Comparison of ENCODE assay signal across 1 cellular context in genomic region chr6:35491558-35492541, GRCh38.
TF ChIP-seq lines count a peak whose summit lies in the region.

No MANE protein-coding gene starts in this region.

TF ChIP-seq in K562, 482 proteins besides CTCF, POLR2A, EP300 and RAD21 (continued from another document and continues in another):
- TF ChIP-seq THAP12 (CRISPR knock-in tag; IDR thresholded peaks at IDR 0.05) (no peak), ZNF655 (CRISPR knock-in tag; IDR thresholded peaks at IDR 0.05) (no peak), ZNF740 (CRISPR knock-in tag; IDR thresholded peaks at IDR 0.05) (0 out of 2 replicates have a peak, but pooled peaks have one; percentile 36), ZNF740 (tag; IDR thresholded peaks at IDR 0.05) (no peak), ZNF764 (CRISPR knock-in tag; IDR thresholded peaks at IDR 0.05; ENCODE audit: low read depth) (no peak), NUFIP1 (IDR thresholded peaks at IDR 0.05; ENCODE audit: partially characterized antibody) (no peak), ZFP1 (CRISPR knock-in tag; IDR thresholded peaks at IDR 0.05) (no peak), SMARCA4 (IDR thresholded peaks at IDR 0.05) (no peak), ZFP36 (IDR thresholded peaks at IDR 0.05; ENCODE audit: low read depth, low read length, partially characterized antibody) (no peak), ELK3 (CRISPR knock-in tag; IDR thresholded peaks at IDR 0.05) (no peak), HNRNPK (IDR thresholded peaks at IDR 0.05; ENCODE audit: low read depth, low read length, poor library complexity, severe bottlenecking) (no peak), TRIM24 (IDR thresholded peaks at IDR 0.05) (no peak), NFRKB (IDR thresholded peaks at IDR 0.05; ENCODE audit: low read depth) (no peak), HMGN3 (IDR thresholded peaks at IDR 0.05; ENCODE audit: borderline replicate concordance, extremely low read depth, insufficient read length, low read depth, low read length) (peak; percentile 24), ZEB2 (IDR thresholded peaks at IDR 0.05) (no peak), PCBP1 (IDR thresholded peaks at IDR 0.05; ENCODE audit: low read depth, low read length, poor library complexity, severe bottlenecking) (no peak), SRF (CRISPR knock-in tag; IDR thresholded peaks at IDR 0.05) (no peak), HDAC6 (IDR thresholded peaks at IDR 0.05; ENCODE audit: low read depth, low read length) (no peak), ZNF384 (IDR thresholded peaks at IDR 0.05; ENCODE audit: low read depth, low read length) (no peak), DNMT1 (IDR thresholded peaks at IDR 0.05) (no peak), GATAD2B (IDR thresholded peaks at IDR 0.05; ENCODE audit: borderline replicate concordance) (no peak), ZBTB7A (IDR thresholded peaks at IDR 0.05; ENCODE audit: borderline replicate concordance, control insufficient read depth, low read depth, low read length) (peak; percentile 26; the same call in 1 of the 2 replicates), CBFB (CRISPR knock-in tag; IDR thresholded peaks at IDR 0.05) (no peak), ZNF408 (CRISPR knock-in tag; IDR thresholded peaks at IDR 0.05; ENCODE audit: low read depth) (no peak), NR3C1 (CRISPR knock-in tag; IDR thresholded peaks at IDR 0.05) (no peak), PRMT5 (CRISPR knock-in tag; IDR thresholded peaks at IDR 0.05) (no peak), HNRNPUL1 (IDR thresholded peaks at IDR 0.05; ENCODE audit: low read length) (no peak), MBD2 (IDR thresholded peaks at IDR 0.05; ENCODE audit: borderline replicate concordance, low read depth) (no peak), SIRT6 (IDR thresholded peaks at IDR 0.05; ENCODE audit: low read depth, low read length) (no peak), ZNF282 (CRISPR knock-in tag; IDR thresholded peaks at IDR 0.05) (no peak), ZNF77 (CRISPR knock-in tag; IDR thresholded peaks at IDR 0.05) (no peak), TAF1 (IDR thresholded peaks at IDR 0.05; ENCODE audit: control insufficient read depth, extremely low read depth, insufficient read depth, low read length, severe bottlenecking) (no peak), THAP7 (CRISPR knock-in tag; IDR thresholded peaks at IDR 0.05) (no peak), CEBPG (CRISPR knock-in tag; IDR thresholded peaks at IDR 0.05) (no peak), CEBPG (tag; conservative IDR thresholded peaks at IDR 0.05 in 1 of 2, IDR thresholded peaks at IDR 0.05 in 1 of 2) (no peak), XRCC4 (IDR thresholded peaks at IDR 0.05; ENCODE audit: extremely low read depth, insufficient read depth, insufficient read length) (no peak)
- TF ChIP-seq, protein P1, sequence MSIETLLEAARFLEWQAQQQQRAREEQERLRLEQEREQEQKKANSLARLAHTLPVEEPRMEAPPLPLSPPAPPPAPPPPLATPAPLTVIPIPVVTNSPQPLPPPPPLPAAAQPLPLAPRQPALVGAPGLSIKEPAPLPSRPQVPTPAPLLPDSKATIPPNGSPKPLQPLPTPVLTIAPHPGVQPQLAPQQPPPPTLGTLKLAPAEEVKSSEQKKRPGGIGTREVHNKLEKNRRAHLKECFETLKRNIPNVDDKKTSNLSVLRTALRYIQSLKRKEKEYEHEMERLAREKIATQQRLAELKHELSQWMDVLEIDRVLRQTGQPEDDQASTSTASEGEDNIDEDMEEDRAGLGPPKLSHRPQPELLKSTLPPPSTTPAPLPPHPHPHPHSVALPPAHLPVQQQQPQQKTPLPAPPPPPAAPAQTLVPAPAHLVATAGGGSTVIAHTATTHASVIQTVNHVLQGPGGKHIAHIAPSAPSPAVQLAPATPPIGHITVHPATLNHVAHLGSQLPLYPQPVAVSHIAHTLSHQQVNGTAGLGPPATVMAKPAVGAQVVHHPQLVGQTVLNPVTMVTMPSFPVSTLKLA (conservative IDR thresholded peaks at IDR 0.05): no peak
- TF ChIP-seq, protein P2, sequence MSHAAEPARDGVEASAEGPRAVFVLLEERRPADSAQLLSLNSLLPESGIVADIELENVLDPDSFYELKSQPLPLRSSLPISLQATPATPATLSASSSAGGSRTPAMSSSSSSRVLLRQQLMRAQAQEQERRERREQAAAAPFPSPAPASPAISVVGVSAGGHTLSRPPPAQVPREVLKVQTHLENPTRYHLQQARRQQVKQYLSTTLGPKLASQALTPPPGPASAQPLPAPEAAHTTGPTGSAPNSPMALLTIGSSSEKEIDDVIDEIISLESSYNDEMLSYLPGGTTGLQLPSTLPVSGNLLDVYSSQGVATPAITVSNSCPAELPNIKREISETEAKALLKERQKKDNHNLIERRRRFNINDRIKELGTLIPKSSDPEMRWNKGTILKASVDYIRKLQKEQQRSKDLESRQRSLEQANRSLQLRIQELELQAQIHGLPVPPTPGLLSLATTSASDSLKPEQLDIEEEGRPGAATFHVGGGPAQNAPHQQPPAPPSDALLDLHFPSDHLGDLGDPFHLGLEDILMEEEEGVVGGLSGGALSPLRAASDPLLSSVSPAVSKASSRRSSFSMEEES (CRISPR knock-in tag; IDR thresholded peaks at IDR 0.05): no peak
- TF ChIP-seq, protein P3, sequence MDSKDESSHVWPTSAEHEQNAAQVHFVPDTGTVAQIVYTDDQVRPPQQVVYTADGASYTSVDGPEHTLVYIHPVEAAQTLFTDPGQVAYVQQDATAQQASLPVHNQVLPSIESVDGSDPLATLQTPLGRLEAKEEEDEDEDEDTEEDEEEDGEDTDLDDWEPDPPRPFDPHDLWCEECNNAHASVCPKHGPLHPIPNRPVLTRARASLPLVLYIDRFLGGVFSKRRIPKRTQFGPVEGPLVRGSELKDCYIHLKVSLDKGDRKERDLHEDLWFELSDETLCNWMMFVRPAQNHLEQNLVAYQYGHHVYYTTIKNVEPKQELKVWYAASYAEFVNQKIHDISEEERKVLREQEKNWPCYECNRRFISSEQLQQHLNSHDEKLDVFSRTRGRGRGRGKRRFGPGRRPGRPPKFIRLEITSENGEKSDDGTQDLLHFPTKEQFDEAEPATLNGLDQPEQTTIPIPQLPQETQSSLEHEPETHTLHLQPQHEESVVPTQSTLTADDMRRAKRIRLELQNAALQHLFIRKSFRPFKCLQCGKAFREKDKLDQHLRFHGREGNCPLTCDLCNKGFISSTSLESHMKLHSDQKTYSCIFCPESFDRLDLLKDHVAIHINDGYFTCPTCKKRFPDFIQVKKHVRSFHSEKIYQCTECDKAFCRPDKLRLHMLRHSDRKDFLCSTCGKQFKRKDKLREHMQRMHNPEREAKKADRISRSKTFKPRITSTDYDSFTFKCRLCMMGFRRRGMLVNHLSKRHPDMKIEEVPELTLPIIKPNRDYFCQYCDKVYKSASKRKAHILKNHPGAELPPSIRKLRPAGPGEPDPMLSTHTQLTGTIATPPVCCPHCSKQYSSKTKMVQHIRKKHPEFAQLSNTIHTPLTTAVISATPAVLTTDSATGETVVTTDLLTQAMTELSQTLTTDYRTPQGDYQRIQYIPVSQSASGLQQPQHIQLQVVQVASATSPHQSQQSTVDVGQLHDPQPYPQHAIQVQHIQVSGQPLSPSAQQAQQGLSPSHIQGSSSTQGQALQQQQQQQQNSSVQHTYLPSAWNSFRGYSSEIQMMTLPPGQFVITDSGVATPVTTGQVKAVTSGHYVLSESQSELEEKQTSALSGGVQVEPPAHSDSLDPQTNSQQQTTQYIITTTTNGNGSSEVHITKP (IDR thresholded peaks at IDR 0.05; ENCODE audit: partially characterized antibody): no peak
- TF ChIP-seq, protein P4, sequence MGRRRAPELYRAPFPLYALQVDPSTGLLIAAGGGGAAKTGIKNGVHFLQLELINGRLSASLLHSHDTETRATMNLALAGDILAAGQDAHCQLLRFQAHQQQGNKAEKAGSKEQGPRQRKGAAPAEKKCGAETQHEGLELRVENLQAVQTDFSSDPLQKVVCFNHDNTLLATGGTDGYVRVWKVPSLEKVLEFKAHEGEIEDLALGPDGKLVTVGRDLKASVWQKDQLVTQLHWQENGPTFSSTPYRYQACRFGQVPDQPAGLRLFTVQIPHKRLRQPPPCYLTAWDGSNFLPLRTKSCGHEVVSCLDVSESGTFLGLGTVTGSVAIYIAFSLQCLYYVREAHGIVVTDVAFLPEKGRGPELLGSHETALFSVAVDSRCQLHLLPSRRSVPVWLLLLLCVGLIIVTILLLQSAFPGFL (CRISPR knock-in tag; IDR thresholded peaks at IDR 0.05): no peak
- TF ChIP-seq, protein P5, sequence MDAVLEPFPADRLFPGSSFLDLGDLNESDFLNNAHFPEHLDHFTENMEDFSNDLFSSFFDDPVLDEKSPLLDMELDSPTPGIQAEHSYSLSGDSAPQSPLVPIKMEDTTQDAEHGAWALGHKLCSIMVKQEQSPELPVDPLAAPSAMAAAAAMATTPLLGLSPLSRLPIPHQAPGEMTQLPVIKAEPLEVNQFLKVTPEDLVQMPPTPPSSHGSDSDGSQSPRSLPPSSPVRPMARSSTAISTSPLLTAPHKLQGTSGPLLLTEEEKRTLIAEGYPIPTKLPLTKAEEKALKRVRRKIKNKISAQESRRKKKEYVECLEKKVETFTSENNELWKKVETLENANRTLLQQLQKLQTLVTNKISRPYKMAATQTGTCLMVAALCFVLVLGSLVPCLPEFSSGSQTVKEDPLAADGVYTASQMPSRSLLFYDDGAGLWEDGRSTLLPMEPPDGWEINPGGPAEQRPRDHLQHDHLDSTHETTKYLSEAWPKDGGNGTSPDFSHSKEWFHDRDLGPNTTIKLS (IDR thresholded peaks at IDR 0.05; ENCODE audit: borderline replicate concordance, low read depth): no peak
- TF ChIP-seq, protein P6, sequence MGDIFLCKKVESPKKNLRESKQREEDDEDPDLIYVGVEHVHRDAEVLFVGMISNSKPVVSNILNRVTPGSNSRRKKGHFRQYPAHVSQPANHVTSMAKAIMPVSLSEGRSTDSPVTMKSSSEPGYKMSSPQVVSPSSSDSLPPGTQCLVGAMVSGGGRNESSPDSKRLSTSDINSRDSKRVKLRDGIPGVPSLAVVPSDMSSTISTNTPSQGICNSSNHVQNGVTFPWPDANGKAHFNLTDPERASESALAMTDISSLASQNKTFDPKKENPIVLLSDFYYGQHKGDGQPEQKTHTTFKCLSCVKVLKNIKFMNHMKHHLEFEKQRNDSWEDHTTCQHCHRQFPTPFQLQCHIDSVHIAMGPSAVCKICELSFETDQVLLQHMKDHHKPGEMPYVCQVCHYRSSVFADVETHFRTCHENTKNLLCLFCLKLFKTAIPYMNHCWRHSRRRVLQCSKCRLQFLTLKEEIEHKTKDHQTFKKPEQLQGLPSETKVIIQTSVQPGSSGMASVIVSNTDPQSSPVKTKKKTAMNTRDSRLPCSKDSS (IDR thresholded peaks at IDR 0.05; ENCODE audit: low read depth, partially characterized antibody): no peak
- TF ChIP-seq, protein P7, sequence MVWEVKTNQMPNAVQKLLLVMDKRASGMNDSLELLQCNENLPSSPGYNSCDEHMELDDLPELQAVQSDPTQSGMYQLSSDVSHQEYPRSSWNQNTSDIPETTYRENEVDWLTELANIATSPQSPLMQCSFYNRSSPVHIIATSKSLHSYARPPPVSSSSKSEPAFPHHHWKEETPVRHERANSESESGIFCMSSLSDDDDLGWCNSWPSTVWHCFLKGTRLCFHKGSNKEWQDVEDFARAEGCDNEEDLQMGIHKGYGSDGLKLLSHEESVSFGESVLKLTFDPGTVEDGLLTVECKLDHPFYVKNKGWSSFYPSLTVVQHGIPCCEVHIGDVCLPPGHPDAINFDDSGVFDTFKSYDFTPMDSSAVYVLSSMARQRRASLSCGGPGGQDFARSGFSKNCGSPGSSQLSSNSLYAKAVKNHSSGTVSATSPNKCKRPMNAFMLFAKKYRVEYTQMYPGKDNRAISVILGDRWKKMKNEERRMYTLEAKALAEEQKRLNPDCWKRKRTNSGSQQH (CRISPR knock-in tag; IDR thresholded peaks at IDR 0.05): no peak
